Comparison of ENCODE assay signal across 1 cellular context in the genomic region with DNA sequence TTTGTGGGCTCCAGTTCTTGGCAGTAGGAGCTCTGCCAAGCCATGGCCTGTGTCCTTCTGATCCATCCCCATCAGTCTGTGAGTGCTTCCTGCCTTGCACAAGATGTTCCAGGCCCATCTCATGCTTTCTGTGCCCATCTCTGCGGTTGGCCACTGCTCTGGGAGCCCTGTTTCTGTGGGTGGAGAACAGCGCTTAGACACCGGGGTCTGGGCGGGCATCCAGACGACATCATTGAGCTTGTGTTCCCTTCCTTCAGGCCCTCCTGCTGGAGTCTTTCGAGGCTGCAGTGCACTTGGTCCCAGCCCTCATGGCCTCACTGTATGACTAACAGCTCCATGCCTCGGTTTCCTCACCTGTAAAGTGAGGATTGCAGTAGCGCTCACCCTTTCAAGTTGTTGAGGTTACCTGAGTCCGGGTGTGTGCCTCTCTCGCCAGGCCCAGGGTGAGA.
TF ChIP-seq lines count a peak whose summit lies in the region.

No MANE protein-coding gene starts in this region.

TF ChIP-seq in WTC11, 78 proteins besides CTCF, POLR2A, EP300 and RAD21 (continued from another document):
- TF ChIP-seq, protein P1, sequence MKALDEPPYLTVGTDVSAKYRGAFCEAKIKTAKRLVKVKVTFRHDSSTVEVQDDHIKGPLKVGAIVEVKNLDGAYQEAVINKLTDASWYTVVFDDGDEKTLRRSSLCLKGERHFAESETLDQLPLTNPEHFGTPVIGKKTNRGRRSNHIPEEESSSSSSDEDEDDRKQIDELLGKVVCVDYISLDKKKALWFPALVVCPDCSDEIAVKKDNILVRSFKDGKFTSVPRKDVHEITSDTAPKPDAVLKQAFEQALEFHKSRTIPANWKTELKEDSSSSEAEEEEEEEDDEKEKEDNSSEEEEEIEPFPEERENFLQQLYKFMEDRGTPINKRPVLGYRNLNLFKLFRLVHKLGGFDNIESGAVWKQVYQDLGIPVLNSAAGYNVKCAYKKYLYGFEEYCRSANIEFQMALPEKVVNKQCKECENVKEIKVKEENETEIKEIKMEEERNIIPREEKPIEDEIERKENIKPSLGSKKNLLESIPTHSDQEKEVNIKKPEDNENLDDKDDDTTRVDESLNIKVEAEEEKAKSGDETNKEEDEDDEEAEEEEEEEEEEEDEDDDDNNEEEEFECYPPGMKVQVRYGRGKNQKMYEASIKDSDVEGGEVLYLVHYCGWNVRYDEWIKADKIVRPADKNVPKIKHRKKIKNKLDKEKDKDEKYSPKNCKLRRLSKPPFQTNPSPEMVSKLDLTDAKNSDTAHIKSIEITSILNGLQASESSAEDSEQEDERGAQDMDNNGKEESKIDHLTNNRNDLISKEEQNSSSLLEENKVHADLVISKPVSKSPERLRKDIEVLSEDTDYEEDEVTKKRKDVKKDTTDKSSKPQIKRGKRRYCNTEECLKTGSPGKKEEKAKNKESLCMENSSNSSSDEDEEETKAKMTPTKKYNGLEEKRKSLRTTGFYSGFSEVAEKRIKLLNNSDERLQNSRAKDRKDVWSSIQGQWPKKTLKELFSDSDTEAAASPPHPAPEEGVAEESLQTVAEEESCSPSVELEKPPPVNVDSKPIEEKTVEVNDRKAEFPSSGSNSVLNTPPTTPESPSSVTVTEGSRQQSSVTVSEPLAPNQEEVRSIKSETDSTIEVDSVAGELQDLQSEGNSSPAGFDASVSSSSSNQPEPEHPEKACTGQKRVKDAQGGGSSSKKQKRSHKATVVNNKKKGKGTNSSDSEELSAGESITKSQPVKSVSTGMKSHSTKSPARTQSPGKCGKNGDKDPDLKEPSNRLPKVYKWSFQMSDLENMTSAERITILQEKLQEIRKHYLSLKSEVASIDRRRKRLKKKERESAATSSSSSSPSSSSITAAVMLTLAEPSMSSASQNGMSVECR (CRISPR knock-in tag; IDR thresholded peaks at IDR 0.05; ENCODE audit: borderline replicate concordance), result no peak
- TF ChIP-seq ZNF396 (CRISPR knock-in tag; IDR thresholded peaks at IDR 0.05; ENCODE audit: borderline replicate concordance), result no peak
- TF ChIP-seq EMX1 (CRISPR knock-in tag; IDR thresholded peaks at IDR 0.05), result no peak
- TF ChIP-seq, protein P2, sequence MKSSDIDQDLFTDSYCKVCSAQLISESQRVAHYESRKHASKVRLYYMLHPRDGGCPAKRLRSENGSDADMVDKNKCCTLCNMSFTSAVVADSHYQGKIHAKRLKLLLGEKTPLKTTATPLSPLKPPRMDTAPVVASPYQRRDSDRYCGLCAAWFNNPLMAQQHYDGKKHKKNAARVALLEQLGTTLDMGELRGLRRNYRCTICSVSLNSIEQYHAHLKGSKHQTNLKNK (CRISPR knock-in tag; IDR thresholded peaks at IDR 0.05), result no peak
- TF ChIP-seq, protein P3, sequence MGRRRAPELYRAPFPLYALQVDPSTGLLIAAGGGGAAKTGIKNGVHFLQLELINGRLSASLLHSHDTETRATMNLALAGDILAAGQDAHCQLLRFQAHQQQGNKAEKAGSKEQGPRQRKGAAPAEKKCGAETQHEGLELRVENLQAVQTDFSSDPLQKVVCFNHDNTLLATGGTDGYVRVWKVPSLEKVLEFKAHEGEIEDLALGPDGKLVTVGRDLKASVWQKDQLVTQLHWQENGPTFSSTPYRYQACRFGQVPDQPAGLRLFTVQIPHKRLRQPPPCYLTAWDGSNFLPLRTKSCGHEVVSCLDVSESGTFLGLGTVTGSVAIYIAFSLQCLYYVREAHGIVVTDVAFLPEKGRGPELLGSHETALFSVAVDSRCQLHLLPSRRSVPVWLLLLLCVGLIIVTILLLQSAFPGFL (CRISPR knock-in tag; IDR thresholded peaks at IDR 0.05; ENCODE audit: borderline replicate concordance), result no peak
- no peak for TF ChIP-seq ZNF232 (CRISPR knock-in tag; IDR thresholded peaks at IDR 0.05)
- TF ChIP-seq HMGA2 (CRISPR knock-in tag; IDR thresholded peaks at IDR 0.05), result no peak
- TF ChIP-seq, protein P4, sequence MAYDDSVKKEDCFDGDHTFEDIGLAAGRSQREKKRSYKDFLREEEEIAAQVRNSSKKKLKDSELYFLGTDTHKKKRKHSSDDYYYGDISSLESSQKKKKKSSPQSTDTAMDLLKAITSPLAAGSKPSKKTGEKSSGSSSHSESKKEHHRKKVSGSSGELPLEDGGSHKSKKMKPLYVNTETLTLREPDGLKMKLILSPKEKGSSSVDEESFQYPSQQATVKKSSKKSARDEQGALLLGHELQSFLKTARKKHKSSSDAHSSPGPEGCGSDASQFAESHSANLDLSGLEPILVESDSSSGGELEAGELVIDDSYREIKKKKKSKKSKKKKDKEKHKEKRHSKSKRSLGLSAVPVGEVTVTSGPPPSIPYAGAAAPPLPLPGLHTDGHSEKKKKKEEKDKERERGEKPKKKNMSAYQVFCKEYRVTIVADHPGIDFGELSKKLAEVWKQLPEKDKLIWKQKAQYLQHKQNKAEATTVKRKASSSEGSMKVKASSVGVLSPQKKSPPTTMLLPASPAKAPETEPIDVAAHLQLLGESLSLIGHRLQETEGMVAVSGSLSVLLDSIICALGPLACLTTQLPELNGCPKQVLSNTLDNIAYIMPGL (CRISPR knock-in tag; IDR thresholded peaks at IDR 0.05), result no peak
- TF ChIP-seq FOXK1 (CRISPR knock-in tag; IDR thresholded peaks at IDR 0.05), result no peak
- TF ChIP-seq NR3C1 (CRISPR knock-in tag; conservative IDR thresholded peaks at IDR 0.05; ENCODE audit: low read depth), result no peak
- no peak for TF ChIP-seq ZNF416 (CRISPR knock-in tag; IDR thresholded peaks at IDR 0.05)
